Comparison of ENCODE assay signal across 8 cellular contexts in the genomic region with DNA sequence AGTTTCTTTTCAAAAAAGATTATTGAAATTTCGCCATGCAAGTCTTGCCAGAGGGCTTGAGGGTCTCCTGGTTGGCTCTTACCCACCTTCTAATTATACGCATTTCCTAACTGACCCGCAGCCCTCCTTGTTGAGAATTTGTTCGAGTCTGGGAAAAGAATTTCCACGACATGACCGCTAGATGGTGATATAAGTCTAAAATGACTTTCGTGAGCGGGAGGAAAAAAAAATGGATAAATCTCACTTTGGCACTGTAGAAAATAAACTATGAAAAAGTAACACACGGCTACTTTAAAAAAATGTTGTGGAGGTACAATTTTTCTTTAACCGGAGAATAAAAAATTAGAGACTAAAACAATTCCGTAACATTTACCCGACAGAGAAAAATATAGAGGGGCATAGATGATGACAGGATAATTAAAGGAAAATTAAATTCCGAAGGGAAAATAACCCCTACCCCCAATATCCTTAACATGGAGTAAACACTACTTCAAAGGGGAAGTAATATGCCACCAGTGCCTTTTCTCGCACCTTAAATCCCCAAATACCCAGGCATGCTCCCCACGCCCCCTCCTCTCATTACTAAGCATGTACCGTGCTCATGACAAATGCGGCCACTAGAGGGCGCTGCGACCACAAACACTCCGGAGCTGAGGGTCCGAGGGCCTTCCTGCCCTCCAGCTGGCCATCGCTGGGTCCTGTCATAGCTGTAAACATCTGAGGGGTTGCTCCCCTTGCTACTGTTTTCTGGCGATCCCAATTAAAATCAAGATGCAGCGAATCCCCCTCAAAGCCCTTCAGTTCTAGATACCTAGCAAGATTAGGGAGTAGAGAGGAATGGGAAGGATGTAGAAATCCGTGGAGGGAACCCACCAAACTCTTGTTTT.
A peak's percentile ranks its signal among the peaks of the same experiment; 100 is the strongest.
DNase-seq lines count a peak whose midpoint lies in the region; ATAC-seq and TF ChIP-seq lines count a peak whose summit lies in the region.

No MANE protein-coding gene starts in this region.

- H3K36me3 Mint-ChIP-seq in activated CD4-positive, alpha-beta T cell treated with anti-CD3 and anti-CD28 coated beads, Interleukin-2, amount 10 ng/mL, durations not matched to agents 7 days and 5 days (ENCODE audit: low read depth), result no peaks in the 10 kb centered on the region
- H3K36me3 Mint-ChIP-seq in neural progenitor cell, result peaks cover 4% of the 10 kb centered on the region

- intact Hi-C loops in Right ventricle myocardium inferior (cut with DNase I), result loop anchor here (1.0 to 5.0 kb wide), 4 partner anchors 50 to 1040 kb away; no protein-coding TSS in a partner anchor
- intact Hi-C loops in cardiac septum (cut with DNase I), result loop anchor here (1.0 to 10.0 kb wide), 5 partner anchors 50 to 1049 kb away; no protein-coding TSS in a partner anchor

- CTCF ChIA-PET in activated CD4-positive, alpha-beta T cell treated with anti-CD3 and anti-CD28 coated beads, Interleukin-2, amount 10 ng/mL, durations not matched to agents 7 days and 5 days (lab: Charles Lee), result interaction anchor here (1.4 kb wide), 1 partner anchor 16 kb away, joined by 5 read pairs; no protein-coding TSS in a partner anchor

- H3K79me2 ChIP-seq in neural progenitor cell (ENCODE audit: low read depth), result no peaks in the 10 kb centered on the region

- H3K9me3 Mint-ChIP-seq in activated CD4-positive, alpha-beta T cell treated with anti-CD3 and anti-CD28 coated beads, Interleukin-2, amount 10 ng/mL, durations not matched to agents 7 days and 5 days, result no peaks in the 10 kb centered on the region
- H3K9me3 Mint-ChIP-seq in neural progenitor cell, result no peaks in the 10 kb centered on the region

- H3K27ac ChIP-seq in neural progenitor cell, result no peak overlapping the region

- H3K27me3 ChIP-seq in neural progenitor cell, result peaks cover 19% of the 10 kb centered on the region

- H3F3A ChIP-seq in neural progenitor cell (ENCODE audit: low read depth), result no peaks in the 10 kb centered on the region

- no peaks in the 10 kb centered on the region for H3K27me3 Mint-ChIP-seq in activated CD4-positive, alpha-beta T cell treated with anti-CD3 and anti-CD28 coated beads, Interleukin-2, amount 10 ng/mL, durations not matched to agents 7 days and 5 days
- H3K27me3 Mint-ChIP-seq in neural progenitor cell (ENCODE audit: insufficient read depth, low read depth), result peaks cover 7% of the 10 kb centered on the region

- POLR2A ChIA-PET in activated CD4-positive, alpha-beta T cell treated with anti-CD3 and anti-CD28 coated beads, Interleukin-2, amount 10 ng/mL, durations not matched to agents 7 days and 5 days (lab: Charles Lee), result no interaction called here

- peaks cover 3% of the 10 kb centered on the region for H3K4me1 Mint-ChIP-seq in activated CD4-positive, alpha-beta T cell treated with anti-CD3 and anti-CD28 coated beads, Interleukin-2, amount 10 ng/mL, durations not matched to agents 7 days and 5 days
- peaks cover 11% of the 10 kb centered on the region for H3K4me1 Mint-ChIP-seq in neural progenitor cell

- H3K4me3 ChIP-seq in fibroblast of pulmonary artery (replicated peaks; ENCODE audit: low read depth, low read length), result peak overlapping the region; percentile 37
- peak overlapping the region; percentile 44 for H3K4me3 ChIP-seq in neural progenitor cell

- no peaks in the 10 kb centered on the region for H3K9me3 ChIP-seq in neural progenitor cell (ENCODE audit: low read depth)

- no peaks in the 10 kb centered on the region for H3K4me1 ChIP-seq in neural progenitor cell

- TF ChIP-seq CTCF in fibroblast of pulmonary artery (IDR thresholded peaks at IDR 0.05; ENCODE audit: low read length, missing control alignments), result peak; percentile 85
- TF ChIP-seq CTCF in neural progenitor cell (IDR thresholded peaks at IDR 0.05), result peak; percentile 71

- H3K9ac ChIP-seq in neural progenitor cell, result no peak overlapping the region

- H3K27ac Mint-ChIP-seq in activated CD4-positive, alpha-beta T cell treated with anti-CD3 and anti-CD28 coated beads, Interleukin-2, amount 10 ng/mL, durations not matched to agents 7 days and 5 days, result no peak overlapping the region
- no peak overlapping the region for H3K27ac Mint-ChIP-seq in neural progenitor cell

- H2AFZ ChIP-seq in neural progenitor cell (replicated peaks), result no peak overlapping the region

- H3K36me3 ChIP-seq in neural progenitor cell, result no peaks in the 10 kb centered on the region

- ATAC-seq in Right ventricle myocardium inferior, result peak; percentile 57
- peak; percentile 70 for ATAC-seq in HG03095 (IDR thresholded peaks at IDR 0.05; ENCODE audit: unreplicated experiment)
- no peak for ATAC-seq in GM19023 (IDR thresholded peaks at IDR 0.05; ENCODE audit: unreplicated experiment)

- DNase-seq in Right ventricle myocardium inferior (ENCODE audit: missing footprints), result peak; percentile 74
- no peak for DNase-seq in cardiac septum (ENCODE audit: low spot score)
- peak; percentile 65 for DNase-seq in NCI-H2227 treated with DMSO at 0.1 percent for 48 hours (lab: John Stamatoyannopoulos, UW)
- DNase-seq in activated CD4-positive, alpha-beta T cell treated with anti-CD3 and anti-CD28 coated beads, Interleukin-2, amount 10 ng/mL, durations not matched to agents 7 days and 5 days, result peak; percentile 42
- DNase-seq in fibroblast of pulmonary artery (ENCODE audit: low read depth), result peak; percentile 75
- peak; percentile 91 for DNase-seq in neural progenitor cell (ENCODE audit: low spot score)

- no peak overlapping the region for H3K4me3 Mint-ChIP-seq in activated CD4-positive, alpha-beta T cell treated with anti-CD3 and anti-CD28 coated beads, Interleukin-2, amount 10 ng/mL, durations not matched to agents 7 days and 5 days
- H3K4me3 Mint-ChIP-seq in neural progenitor cell, result peak overlapping the region; percentile 72

- peak overlapping the region; percentile 77 for H3K4me2 ChIP-seq in neural progenitor cell

- H4K20me1 ChIP-seq in neural progenitor cell (ENCODE audit: low read depth), result no peaks in the 10 kb centered on the region
